ENCODE assay signal across 23 cellular contexts in genomic region chr12:129110575-129110974, GRCh38.
DNase-seq lines count a peak whose midpoint lies in the region; ATAC-seq and TF ChIP-seq lines count a peak whose summit lies in the region.
"Had no signal": no experiment of that assay in that cellular context is flagged by ENCODE, and none has a peak within 500 bp of the region (broad histone marks: within the 10 kb centered on the region; RNA-seq: fewer than 3 reads in every experiment).

No MANE protein-coding gene starts in this region.

- peaks cover 23 to 29% of the 10 kb centered on the region in 2 donors for H3K27me3 Mint-ChIP-seq in natural killer cell treated with Interleukin-12 subunit alpha and Interleukin-12 subunit beta and Interleukin-15 and Interleukin-18, amount 100 ng/mL, for 72 hours
- H3K27me3 Mint-ChIP-seq: CD4-positive, alpha-beta memory T cell; CD4-positive, CD25-positive, alpha-beta regulatory T cell had no signal

- H3K4me3 ChIP-seq in coronary artery = no peak overlapping the region
- H3K4me3 ChIP-seq: BLaER1, GM12878 had no signal

- H3K27ac Mint-ChIP-seq in natural killer cell treated with Interleukin-12 subunit alpha and Interleukin-12 subunit beta and Interleukin-15 and Interleukin-18, amount 100 ng/mL, for 72 hours = no peak overlapping the region
- H3K27ac Mint-ChIP-seq: CD14-positive monocyte; CD4-positive, alpha-beta memory T cell; CD4-positive, CD25-positive, alpha-beta regulatory T cell; CD8-positive, alpha-beta memory T cell had no signal

- ATAC-seq in natural killer cell treated with Interleukin-12 subunit alpha and Interleukin-12 subunit beta and Interleukin-15 and Interleukin-18, amount 100 ng/mL, for 72 hours = no peak
- ATAC-seq: GM12878 had no signal

- no peak overlapping the region for H3K27ac ChIP-seq in coronary artery
- H3K27ac ChIP-seq: BLaER1 had no signal

- no peaks in the 10 kb centered on the region for H3K36me3 Mint-ChIP-seq in natural killer cell treated with Interleukin-12 subunit alpha and Interleukin-12 subunit beta and Interleukin-15 and Interleukin-18, amount 100 ng/mL, for 72 hours
- H3K36me3 Mint-ChIP-seq: CD14-positive monocyte; CD4-positive, alpha-beta memory T cell; CD4-positive, CD25-positive, alpha-beta regulatory T cell; CD8-positive, alpha-beta memory T cell had no signal

- no peaks in the 10 kb centered on the region for H3K9me3 Mint-ChIP-seq in natural killer cell treated with Interleukin-12 subunit alpha and Interleukin-12 subunit beta and Interleukin-15 and Interleukin-18, amount 100 ng/mL, for 72 hours

- H3K4me3 Mint-ChIP-seq in natural killer cell treated with Interleukin-12 subunit alpha and Interleukin-12 subunit beta and Interleukin-15 and Interleukin-18, amount 100 ng/mL, for 72 hours = no peak overlapping the region
- H3K4me3 Mint-ChIP-seq: CD14-positive monocyte; CD4-positive, alpha-beta memory T cell; CD4-positive, CD25-positive, alpha-beta regulatory T cell; CD8-positive, alpha-beta memory T cell had no signal

- no peaks in the 10 kb centered on the region for H3K4me1 Mint-ChIP-seq in natural killer cell treated with Interleukin-12 subunit alpha and Interleukin-12 subunit beta and Interleukin-15 and Interleukin-18, amount 100 ng/mL, for 72 hours (ENCODE audit: low read depth in 2 of 2)
- H3K4me1 Mint-ChIP-seq: CD14-positive monocyte; CD4-positive, alpha-beta memory T cell; CD4-positive, CD25-positive, alpha-beta regulatory T cell; CD8-positive, alpha-beta memory T cell had no signal

- no peak for TF ChIP-seq CTCF in coronary artery (IDR thresholded peaks at IDR 0.05)

- DNase-seq in coronary artery (ENCODE audit: low spot score) (peak; percentile 43), islet precursor cell (peak; percentile 42), T-helper 1 cell (no peak)
- no peak for DNase-seq in natural killer cell treated with Interleukin-12 subunit alpha and Interleukin-12 subunit beta and Interleukin-15 and Interleukin-18, amount 100 ng/mL, for 72 hours (ENCODE audit: low spot score)
- DNase-seq in activated CD8-positive, alpha-beta memory T cell treated with anti-CD3 and anti-CD28 coated beads, Interleukin-2, amount 50 U/mL, for 4 hours = no peak
- DNase-seq: 8988T; ACHN; BE2C; C1 segment of cervical spinal cord; CD4-positive, alpha-beta memory T cell; CD4-positive, CD25-positive, alpha-beta regulatory T cell; CD8-positive, alpha-beta memory T cell; COR-L47; DMS 273 treated with DMSO at 0.1 percent for 48 hours; DMS153; DMS53; DMS79; DND-41; EL; GDM1 had no signal

Comparison
In these comparisons a context has a peak if more than half of its experiments do, and no peak if none do; other contexts are left out.
1. DNase-seq: peak in coronary artery (single experiment) and islet precursor cell (single experiment); none in T-helper 1 cell (0 of 5), natural killer cell treated with Interleukin-12 subunit alpha and Interleukin-12 subunit beta and Interleukin-15 and Interleukin-18, amount 100 ng/mL, for 72 hours (single experiment) and activated CD8-positive, alpha-beta memory T cell treated with anti-CD3 and anti-CD28 coated beads, Interleukin-2, amount 50 U/mL, for 4 hours (single experiment).